In genomic region chr17:6521636-6522035, GRCh38 we compare ENCODE assay signal across 22 cellular contexts. TPM values are rescaled to one million over a fixed set of nuclear protein-coding genes. Genes with fewer than 3 reads are reported as not detected.
DNase-seq lines count a peak whose midpoint lies in the region; ATAC-seq, FAIRE-seq and TF ChIP-seq lines count a peak whose summit lies in the region.
"Had no signal": no experiment of that assay in that cellular context is flagged by ENCODE, and none has a peak within 500 bp of the region (broad histone marks: within the 10 kb centered on the region; RNA-seq: fewer than 3 reads in every experiment).

No MANE protein-coding gene starts in this region.

- H3K27me3 ChIP-seq in gastroesophageal sphincter (no peaks in the 10 kb centered on the region), testis (no peaks in the 10 kb centered on the region)

- TF ChIP-seq CTCF in OCI-LY7 (conservative IDR thresholded peaks at IDR 0.05; ENCODE audit: low read length) (no peak), gastroesophageal sphincter (IDR thresholded peaks at IDR 0.05) (no peak), testis (IDR thresholded peaks at IDR 0.05) (no peak)

- 0 out of 2 replicates have a peak overlapping the region, but pooled peaks have one; percentile 46 for H2AFZ ChIP-seq in OCI-LY7 (ENCODE audit: low read length)

- H3K4me2 ChIP-seq in OCI-LY7 (ENCODE audit: low read length): no peak overlapping the region
- H3K4me2 ChIP-seq: A549 had no signal

- H3K9me3 ChIP-seq in OCI-LY7 (ENCODE audit: low read length) (no peaks in the 10 kb centered on the region), gastroesophageal sphincter (no peaks in the 10 kb centered on the region), testis (no peaks in the 10 kb centered on the region)
- H3K9me3 ChIP-seq: A549 had no signal

- H3K4me3 ChIP-seq in OCI-LY7 (ENCODE audit: low read depth, low read length, poor library complexity, severe bottlenecking) (no peak overlapping the region), gastroesophageal sphincter (no peak overlapping the region), testis (no peak overlapping the region)
- H3K4me3 ChIP-seq: A549 had no signal

- CTCF ChIA-PET in OCI-LY7 (lab: Charles Lee; ENCODE audit: unreplicated experiment): no interaction called here

- no peaks in the 10 kb centered on the region for H4K20me1 ChIP-seq in OCI-LY7 (ENCODE audit: insufficient read depth, low read length)

- intact Hi-C loops in OCI-LY7 (cut with micrococcal nuclease; ENCODE audit: unreplicated experiment) (no loop called here), testis (cut with DNase I; ENCODE audit: low total_unique reads) (no loop called here)

- H3K4me1 ChIP-seq in OCI-LY7 (ENCODE audit: insufficient read depth, low read length, poor library complexity, severe bottlenecking): peaks cover 6% of the 10 kb centered on the region
- peaks cover 0 to 8% (median 0%) of the 10 kb centered on the region in 3 donors for H3K4me1 ChIP-seq in gastroesophageal sphincter
- no peaks in the 10 kb centered on the region for H3K4me1 ChIP-seq in testis

- BruUV-seq in OCI-LY7 (replicated peaks; lab: Mats Ljungman, UMichigan): no TSS peak

- TF ChIP-seq POLR2A in gastroesophageal sphincter (IDR thresholded peaks at IDR 0.05) (no peak), testis (IDR thresholded peaks at IDR 0.05) (no peak)

- H3K27ac ChIP-seq in OCI-LY7 (ENCODE audit: low read depth, low read length, poor library complexity, severe bottlenecking): no peak overlapping the region
- H3K27ac ChIP-seq in gastroesophageal sphincter: peak overlapping the region in 3 of 4 donors; percentile 8 to 71 (median 49)
- no peak overlapping the region for H3K27ac ChIP-seq in testis

- FAIRE-seq in HTR-8/SVneo (lab: Jason Lieb, UNC): no peak
- FAIRE-seq: A549, D721Med, G401.6, GM12891, GM19239, HepG2 had no signal

- H3K9me2 ChIP-seq in OCI-LY7 (ENCODE audit: insufficient read depth, low read length): no peaks in the 10 kb centered on the region

- WGBS in gastroesophageal sphincter (ENCODE audit: low coverage in 1 of 2), 2 donors: 61 to 66% methylated on average over 3 to 5 of the region's 5 CpGs
- 91 to 95% methylated on average over 5 of the region's 5 CpGs for WGBS in testis, 2 donors

- H3K36me3 ChIP-seq in OCI-LY7 (ENCODE audit: insufficient read depth, low read length) (no peaks in the 10 kb centered on the region), gastroesophageal sphincter (peaks cover 0 to 29% of the 10 kb centered on the region in 2 donors), testis (ENCODE audit: low read depth, missing control alignments) (no peaks in the 10 kb centered on the region)

- no peak for TF ChIP-seq EP300 in gastroesophageal sphincter (IDR thresholded peaks at IDR 0.05)

- no peaks in the 10 kb centered on the region for H3K79me2 ChIP-seq in OCI-LY7 (ENCODE audit: insufficient read depth, low read depth, low read length)

- POLR2A ChIA-PET in OCI-LY7 (lab: Charles Lee): interaction anchor here (0.8 kb wide), 1 partner anchor 67 kb away, joined by 3 read pairs; no protein-coding TSS in a partner anchor

- ATAC-seq in gastroesophageal sphincter (no peak), HG03354 (IDR thresholded peaks at IDR 0.05; ENCODE audit: poor library complexity, severe bottlenecking, unreplicated experiment) (no peak), GM18867 (IDR thresholded peaks at IDR 0.05; ENCODE audit: unreplicated experiment) (no peak)
- ATAC-seq: A549; CD8-positive, alpha-beta T cell; HepG2 had no signal

- DNase-seq in HK-2 (ENCODE audit: unreplicated experiment): peak; percentile 16
- no peak for DNase-seq in OCI-LY7 (ENCODE audit: low spot score)
- DNase-seq in testis: no peak
- no peak for DNase-seq in HTR-8/SVneo (ENCODE audit: insufficient read length, low spot score)
- DNase-seq: CD8-positive, alpha-beta T cell; COR-L47; DMS153; DMS79 treated with DMSO at 0.1 percent for 48 hours; EL; GOT3; HCEC 1CT; HFFc6 had no signal

RNA-seq across cellular contexts. Expression of gene PITPNM3, which starts 34.7 kb away (rescaled TPM):
- total RNA-seq in OCI-LY7 (2014; rRNA removed; shearing (Covaris generic)): 0.76 and 1.2 TPM in 2 replicates
- total RNA-seq in OCI-LY7 (2022) (1.2 and 1.6 TPM in 2 replicates), gastroesophageal sphincter (10 to 100 TPM; 23.3 to 87.7 (median 47.8) TPM), testis (1 to 10 TPM; 6.7 to 7.3 TPM)
- polyA plus RNA-seq in testis (ENCODE audit: insufficient read depth, low read depth, low replicate concordance): 6.3 TPM
- polyA plus RNA-seq: CD14-positive monocyte had no signal

Comparison
In these comparisons a context has a peak if more than half of its experiments do, and no peak if none do; other contexts are left out.
1. H3K27ac ChIP-seq: peak in gastroesophageal sphincter (3 of 4); none in OCI-LY7 (single experiment) and testis (0 of 2).